28 cellular contexts compared by ENCODE assay signal in genomic region chr3:25895443-25895842, GRCh38.
A peak's percentile ranks its signal among the peaks of the same experiment; 100 is the strongest.
DNase-seq lines count a peak whose midpoint lies in the region; ATAC-seq and TF ChIP-seq lines count a peak whose summit lies in the region.
"Had no signal": no experiment of that assay in that cellular context is flagged by ENCODE, and none has a peak within 500 bp of the region (broad histone marks: within the 10 kb centered on the region; RNA-seq: fewer than 3 reads in every experiment).

No MANE protein-coding gene starts in this region.

- TF ChIP-seq EP300 in upper lobe of left lung (IDR thresholded peaks at IDR 0.05): no peak

- H3K9me3 Mint-ChIP-seq in type B pancreatic cell: no peaks in the 10 kb centered on the region
- H3K9me3 Mint-ChIP-seq: activated CD4-positive, alpha-beta T cell treated with anti-CD3 and anti-CD28 coated beads, Interleukin-2, amount 10 ng/mL, durations not matched to agents 24 days and 14 days; CD4-positive, alpha-beta memory T cell; natural killer cell had no signal

- no peak overlapping the region for H2AFZ ChIP-seq in fibroblast of lung (ENCODE audit: low read length)

- TF ChIP-seq POLR2A in upper lobe of left lung (IDR thresholded peaks at IDR 0.05): no peak

- H3K9me3 ChIP-seq in fibroblast of lung (ENCODE audit: control insufficient read depth, insufficient read depth, low read depth, low read length) (no peaks in the 10 kb centered on the region), upper lobe of left lung (no peaks in the 10 kb centered on the region)
- H3K9me3 ChIP-seq: adrenal gland, ovary, vagina had no signal

- ATAC-seq in HG03354 (IDR thresholded peaks at IDR 0.05; ENCODE audit: poor library complexity, severe bottlenecking, unreplicated experiment): no peak
- ATAC-seq in upper lobe of left lung (ENCODE audit: low FRiP score in 2 of 2): no peak
- ATAC-seq: natural killer cell had no signal

- H3K4me1 Mint-ChIP-seq in type B pancreatic cell (ENCODE audit: unreplicated experiment): no peaks in the 10 kb centered on the region
- H3K4me1 Mint-ChIP-seq: activated CD4-positive, alpha-beta T cell treated with anti-CD3 and anti-CD28 coated beads, Interleukin-2, amount 10 ng/mL, durations not matched to agents 24 days and 14 days; natural killer cell had no signal

- no peak overlapping the region for H3K27ac ChIP-seq in fibroblast of lung (ENCODE audit: insufficient read depth, low read length)
- H3K27ac ChIP-seq in upper lobe of left lung: no peak overlapping the region
- H3K27ac ChIP-seq: adrenal gland, ovary, vagina, WERI-Rb-1 had no signal

- H3K9ac ChIP-seq in fibroblast of lung (ENCODE audit: insufficient read depth, low read length): no peak overlapping the region

- no peak overlapping the region for H3K4me2 ChIP-seq in fibroblast of lung (ENCODE audit: extremely low read depth, insufficient read depth, low read length)

- peak; percentile 58 for DNase-seq in EH (ENCODE audit: low read depth)
- peak; percentile 14 for DNase-seq in M059J (ENCODE audit: low read depth)
- DNase-seq in fibroblast of lung (ENCODE audit: low read depth in 2 of 2): peak; percentile 37 to 81
- DNase-seq in skeletal muscle cell (ENCODE audit: low read depth): peak; percentile 36
- DNase-seq in upper lobe of left lung: no peak
- DNase-seq in type B pancreatic cell (ENCODE audit: extremely low spot score, unreplicated experiment): no peak
- no peak for DNase-seq in effector CD4-positive, alpha-beta T cell
- DNase-seq: activated CD4-positive, alpha-beta T cell treated with anti-CD3 and anti-CD28 coated beads, Interleukin-2, amount 10 ng/mL, durations not matched to agents 24 days and 14 days; activated naive CD4-positive, alpha-beta T cell; activated T-cell treated with anti-CD3 and anti-CD28 coated beads, Interleukin-2, amount 50 U/mL, for 48 hours; adrenal gland; CD4-positive, alpha-beta memory T cell; cortex of kidney; DMS153; natural killer cell; NCI-H1048; NCI-H1694 treated with DMSO at 0.1 percent for 48 hours; NCI-H2171; NCI-H526; ovary; retina; stimulated activated CD4-positive, alpha-beta T cell treated with anti-CD3 and anti-CD28 coated beads, Interleukin-12 subunit alpha, Interleukin-12 subunit beta, amount 100 ng/mL, for 4 hours; stimulated activated CD4-positive, alpha-beta T cell treated with anti-CD3 and anti-CD28 coated beads, Interleukin-4, amount 100 ng/mL, for 24 hours; stimulated activated naive CD4-positive, alpha-beta T cell; T-helper 9 cell; WERI-Rb-1 had no signal

- no peaks in the 10 kb centered on the region for H3K4me1 ChIP-seq in fibroblast of lung (ENCODE audit: control insufficient read depth, extremely low read depth, insufficient read depth, low read length)
- no peaks in the 10 kb centered on the region for H3K4me1 ChIP-seq in upper lobe of left lung
- H3K4me1 ChIP-seq: adrenal gland, vagina had no signal

- H3K36me3 ChIP-seq in fibroblast of lung (ENCODE audit: control insufficient read depth, insufficient read depth, low read length): no peaks in the 10 kb centered on the region
- H3K36me3 ChIP-seq in upper lobe of left lung: no peaks in the 10 kb centered on the region
- H3K36me3 ChIP-seq: adrenal gland, ovary, vagina, WERI-Rb-1 had no signal

- H3K79me2 ChIP-seq in fibroblast of lung (ENCODE audit: control insufficient read depth, insufficient read depth, low read length): no peaks in the 10 kb centered on the region

- 89 to 91% methylated on average over 3 of the region's 3 CpGs for WGBS in upper lobe of left lung, 2 donors

- H3K27me3 Mint-ChIP-seq in type B pancreatic cell: no peaks in the 10 kb centered on the region
- H3K27me3 Mint-ChIP-seq: activated CD4-positive, alpha-beta T cell treated with anti-CD3 and anti-CD28 coated beads, Interleukin-2, amount 10 ng/mL, durations not matched to agents 24 days and 14 days; CD4-positive, alpha-beta memory T cell had no signal

- H3K36me3 Mint-ChIP-seq in type B pancreatic cell: no peaks in the 10 kb centered on the region
- H3K36me3 Mint-ChIP-seq: CD4-positive, alpha-beta memory T cell; natural killer cell had no signal

- H3K27me3 ChIP-seq in fibroblast of lung (ENCODE audit: control insufficient read depth, insufficient read depth, low read length) (no peaks in the 10 kb centered on the region), upper lobe of left lung (no peaks in the 10 kb centered on the region)
- H3K27me3 ChIP-seq: ovary, vagina had no signal

- no peak overlapping the region for H3K4me3 Mint-ChIP-seq in type B pancreatic cell
- H3K4me3 Mint-ChIP-seq: activated CD4-positive, alpha-beta T cell treated with anti-CD3 and anti-CD28 coated beads, Interleukin-2, amount 10 ng/mL, durations not matched to agents 24 days and 14 days; CD4-positive, alpha-beta memory T cell; natural killer cell had no signal

- no peaks in the 10 kb centered on the region for H4K20me1 ChIP-seq in fibroblast of lung (ENCODE audit: control insufficient read depth, extremely low read depth, insufficient read depth, low read length)

- no peak overlapping the region for H3K4me3 ChIP-seq in fibroblast of lung (replicated peaks in 1 of 4; ENCODE audit: control extremely low read depth in 1 of 4, insufficient read depth in 1 of 4, low read depth in 3 of 4, low read length in 4 of 4)
- H3K4me3 ChIP-seq in skeletal muscle cell (ENCODE audit: low read depth, low read length): no peak overlapping the region
- H3K4me3 ChIP-seq in upper lobe of left lung: no peak overlapping the region
- H3K4me3 ChIP-seq: adrenal gland, ovary, vagina had no signal

- H3K27ac Mint-ChIP-seq in type B pancreatic cell: no peak overlapping the region
- H3K27ac Mint-ChIP-seq: activated CD4-positive, alpha-beta T cell treated with anti-CD3 and anti-CD28 coated beads, Interleukin-2, amount 10 ng/mL, durations not matched to agents 24 days and 14 days; CD4-positive, alpha-beta memory T cell; natural killer cell had no signal

- no peak for TF ChIP-seq CTCF in fibroblast of lung (conservative IDR thresholded peaks at IDR 0.05 in 1 of 2, IDR thresholded peaks at IDR 0.05 in 1 of 2; ENCODE audit: low read depth in 1 of 2, low read length in 2 of 2)
- no peak for TF ChIP-seq CTCF in upper lobe of left lung (IDR thresholded peaks at IDR 0.05)
- TF ChIP-seq CTCF in type B pancreatic cell (conservative IDR thresholded peaks at IDR 0.05): no peak

Comparison
In these comparisons a context has a peak if more than half of its experiments do, and no peak if none do; other contexts are left out.
1. DNase-seq: peak in EH (single experiment), M059J (single experiment), fibroblast of lung (2 of 2) and skeletal muscle cell (single experiment); none in upper lobe of left lung (0 of 2), type B pancreatic cell (single experiment) and effector CD4-positive, alpha-beta T cell (single experiment).